In the genomic region with DNA sequence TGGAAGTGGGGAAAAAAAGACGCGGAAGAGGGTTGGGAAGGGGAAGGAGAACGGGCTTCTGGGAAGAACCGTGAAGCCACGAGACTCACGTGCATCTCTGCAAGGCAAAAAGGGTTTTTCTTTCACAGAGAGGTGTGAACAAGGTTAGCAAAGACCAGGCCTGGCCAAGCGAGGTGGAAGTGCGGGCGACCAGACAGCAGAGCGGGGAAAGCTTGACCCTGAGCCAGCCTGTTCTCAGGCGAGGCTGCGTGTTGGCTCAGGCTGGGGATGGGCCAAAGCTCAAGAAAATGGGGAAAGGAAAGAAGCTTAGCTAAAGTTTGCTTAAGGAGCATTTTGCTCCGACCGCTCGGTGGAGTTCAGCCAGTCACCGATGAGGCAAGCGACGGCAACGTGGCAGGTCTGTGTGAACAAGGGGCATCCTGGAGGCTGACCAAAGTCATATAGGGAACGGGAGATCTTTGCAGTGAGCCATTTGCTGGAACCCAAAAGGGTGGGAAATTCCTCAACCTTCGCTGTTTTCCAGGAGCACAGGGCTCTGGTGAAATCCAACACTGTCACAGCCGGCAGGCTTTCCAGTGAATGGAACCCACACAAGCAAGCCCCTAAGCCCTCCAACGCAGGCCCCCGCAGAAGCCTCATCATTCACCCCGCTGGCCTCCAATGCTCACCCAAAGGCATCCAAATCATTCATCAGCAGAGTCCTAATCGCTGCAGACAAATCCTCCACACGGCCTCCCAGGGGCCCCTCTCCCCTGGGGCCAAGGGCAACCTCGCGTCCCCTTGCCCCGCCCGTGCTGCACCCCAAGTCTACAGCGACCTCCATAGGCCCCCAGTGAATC, we compare ENCODE assay signal across 8 cellular contexts. TPM values are rescaled to one million over a fixed set of nuclear protein-coding genes. Genes with fewer than 3 reads are reported as not detected.
DNase-seq lines count a peak whose midpoint lies in the region; ATAC-seq and TF ChIP-seq lines count a peak whose summit lies in the region.

No MANE protein-coding gene starts in this region.

- POLR2A ChIA-PET in SK-N-SH (lab: Yijun Ruan, JAX): interaction anchor here (1.0 to 1.5 kb wide), 2 partner anchors 31 to 125 kb away, joined by 3 to 5 read pairs; a partner anchor contains a TSS

- H3K4me2 ChIP-seq in SK-N-SH (peak overlapping the region; percentile 82), mesendoderm (ENCODE audit: low read length) (peak overlapping the region; percentile 73)

- peak overlapping the region; percentile 86 for H3K27ac Mint-ChIP-seq in endodermal cell

- no peak for TF ChIP-seq CTCF in SK-N-SH (IDR thresholded peaks at IDR 0.05)
- TF ChIP-seq CTCF in endodermal cell (conservative IDR thresholded peaks at IDR 0.05): no peak
- TF ChIP-seq CTCF in testis (IDR thresholded peaks at IDR 0.05): no peak

- H3K27me3 ChIP-seq in SK-N-SH (ENCODE audit: insufficient read depth): no peaks in the 10 kb centered on the region
- no peaks in the 10 kb centered on the region for H3K27me3 ChIP-seq in endodermal cell (ENCODE audit: control insufficient read depth, insufficient read depth, low read length, poor library complexity, severe bottlenecking)
- no peaks in the 10 kb centered on the region for H3K27me3 ChIP-seq in mesendoderm (ENCODE audit: insufficient read depth, low read length, poor library complexity)
- no peaks in the 10 kb centered on the region for H3K27me3 ChIP-seq in testis

- H3K4me3 ChIP-seq in SK-N-SH (ENCODE audit: low read depth in 2 of 2, low read length in 1 of 2): peak overlapping the region; percentile 55 to 78
- H3K4me3 ChIP-seq in endodermal cell (ENCODE audit: low read length): peak overlapping the region; percentile 92
- H3K4me3 ChIP-seq in mesendoderm (ENCODE audit: low read length): peak overlapping the region; percentile 24
- peak overlapping the region; percentile 89 to 95 for H3K4me3 ChIP-seq in testis

- H3K56ac ChIP-seq in mesendoderm (ENCODE audit: low read length): peak overlapping the region; percentile 74

- H3K79me2 ChIP-seq in SK-N-SH (ENCODE audit: insufficient read depth) (peaks cover 43% of the 10 kb centered on the region), mesendoderm (ENCODE audit: control insufficient read depth, insufficient read depth, low read length) (peaks cover 13% of the 10 kb centered on the region)

- peaks cover 4% of the 10 kb centered on the region for H3F3A ChIP-seq in SK-N-SH (replicated peaks; ENCODE audit: insufficient read depth)

- peaks cover 9% of the 10 kb centered on the region for H3K4me1 Mint-ChIP-seq in endodermal cell

- no peak overlapping the region for H2BK120ac ChIP-seq in mesendoderm (ENCODE audit: low read depth, low read length)

- intact Hi-C loops in testis (cut with DNase I; ENCODE audit: low total_unique reads): no loop called here

- peaks cover 1% of the 10 kb centered on the region for H3K27me3 Mint-ChIP-seq in endodermal cell (ENCODE audit: insufficient read depth)

- CTCF ChIA-PET in SK-N-SH (lab: Yijun Ruan, JAX): no interaction called here

- H4K5ac ChIP-seq in mesendoderm (ENCODE audit: low read length): no peak overlapping the region

- DNase-seq in DMS114 treated with DMSO at 0.1 percent for 48 hours (lab: John Stamatoyannopoulos, UW; ENCODE audit: unreplicated experiment) (peak; percentile 47), SK-N-SH (no peak), endodermal cell (peak; percentile 82), mesendoderm (peak; percentile 84), testis (peak; percentile 34), DMS153 treated with DMSO at 0.1 percent for 48 hours (lab: John Stamatoyannopoulos, UW; ENCODE audit: unreplicated experiment) (no peak)

- H3K27ac ChIP-seq in SK-N-SH (ENCODE audit: low read depth in 2 of 2, low read length in 1 of 2) (peak overlapping the region; percentile 36 to 71; a peak in 3 of 4 replicates), endodermal cell (ENCODE audit: low read depth, low read length) (peak overlapping the region; percentile 32), mesendoderm (ENCODE audit: low read depth, low read length) (no peak overlapping the region), testis (peak overlapping the region; percentile 85 to 96)

- peak overlapping the region; percentile 78 for H3K4me3 Mint-ChIP-seq in endodermal cell

- peaks cover 0 to 7% of the 10 kb centered on the region in 2 experiments; a peak in 1 of 4 replicates for H3K4me1 ChIP-seq in SK-N-SH (ENCODE audit: control insufficient read depth in 1 of 2, insufficient read depth in 2 of 2, low read depth in 1 of 2, low read length in 1 of 2)
- H3K4me1 ChIP-seq in endodermal cell (ENCODE audit: control insufficient read depth, insufficient read depth, low read length): no peaks in the 10 kb centered on the region
- H3K4me1 ChIP-seq in mesendoderm (ENCODE audit: control insufficient read depth, low read depth, low read length): peaks cover 2% of the 10 kb centered on the region
- H3K4me1 ChIP-seq in testis: peaks cover 6% of the 10 kb centered on the region

- H3K4ac ChIP-seq in mesendoderm (ENCODE audit: low read depth, low read length): peak overlapping the region; percentile 38

- no peak for TF ChIP-seq EP300 in SK-N-SH (IDR thresholded peaks at IDR 0.05; ENCODE audit: borderline replicate concordance in 1 of 2, low read depth in 1 of 2, low read length in 1 of 2)

- peak overlapping the region; percentile 95 for H3K18ac ChIP-seq in mesendoderm (ENCODE audit: low read length)

- H3K9me3 ChIP-seq in SK-N-SH (peaks cover 6% of the 10 kb centered on the region; the same call in 1 of the 2 replicates), endodermal cell (ENCODE audit: control insufficient read depth, low read length) (peaks cover 63% of the 10 kb centered on the region), testis (no peaks in the 10 kb centered on the region)

- TF ChIP-seq RAD21 in SK-N-SH (IDR thresholded peaks at IDR 0.05; ENCODE audit: low read length): no peak

- peaks cover 63% of the 10 kb centered on the region for H3K9me3 Mint-ChIP-seq in endodermal cell

- H2BK5ac ChIP-seq in mesendoderm (ENCODE audit: low read length): no peak overlapping the region

- H4K8ac ChIP-seq in mesendoderm (ENCODE audit: low read depth, low read length): no peak overlapping the region

- no peak overlapping the region for H2BK15ac ChIP-seq in mesendoderm (replicated peaks; ENCODE audit: low read depth)

- peak overlapping the region; percentile 81; the same call in 1 of the 2 replicates for H2AFZ ChIP-seq in SK-N-SH (ENCODE audit: low read depth)

- H3K36me3 ChIP-seq in SK-N-SH (replicated peaks in 1 of 2; ENCODE audit: control insufficient read depth in 1 of 2, insufficient read depth in 2 of 2, low read length in 1 of 2): peaks cover 0 to 4% of the 10 kb centered on the region in 2 experiments
- peaks cover 3% of the 10 kb centered on the region for H3K36me3 ChIP-seq in endodermal cell (ENCODE audit: control insufficient read depth, insufficient read depth, low read length)
- H3K36me3 ChIP-seq in mesendoderm (ENCODE audit: control insufficient read depth, insufficient read depth, low read length): no peaks in the 10 kb centered on the region
- no peaks in the 10 kb centered on the region for H3K36me3 ChIP-seq in testis (ENCODE audit: low read depth, missing control alignments)

- no peaks in the 10 kb centered on the region for H3K9me2 ChIP-seq in SK-N-SH

- H3K23ac ChIP-seq in mesendoderm (ENCODE audit: low read length): no peak overlapping the region

- no peak overlapping the region for H2AK5ac ChIP-seq in mesendoderm (ENCODE audit: low read length)

- H3K36me3 Mint-ChIP-seq in endodermal cell (ENCODE audit: low read depth): peaks cover 25% of the 10 kb centered on the region

- H3K79me1 ChIP-seq in mesendoderm (ENCODE audit: low read length): peaks cover 22% of the 10 kb centered on the region

- ATAC-seq in GM19397 (IDR thresholded peaks at IDR 0.05; ENCODE audit: unreplicated experiment): peak; percentile 34
- ATAC-seq in HG03565 (IDR thresholded peaks at IDR 0.05; ENCODE audit: unreplicated experiment): peak; percentile 5

- TF ChIP-seq POLR2A in testis (IDR thresholded peaks at IDR 0.05): no peak

- H3K9ac ChIP-seq in SK-N-SH: peak overlapping the region; percentile 72
- H3K9ac ChIP-seq in endodermal cell (ENCODE audit: extremely low read depth, low read length, poor library complexity, severe bottlenecking): peak overlapping the region; percentile 78
- peak overlapping the region; percentile 65 for H3K9ac ChIP-seq in mesendoderm (ENCODE audit: low read length)

- no peaks in the 10 kb centered on the region for H4K20me1 ChIP-seq in SK-N-SH (ENCODE audit: insufficient read depth)

- WGBS in SK-N-SH (ENCODE audit: low lambda C conversion rate): 27% methylated on average over 28 of the region's 32 CpGs
- WGBS in endodermal cell (ENCODE audit: insufficient coverage in 1 of 2, insufficient read length in 1 of 2), 2 experiments: 49 to 71% methylated on average over 21 to 32 of the region's 32 CpGs
- WGBS in mesendoderm (ENCODE audit: extremely low coverage, insufficient coverage, low lambda C conversion rate): no CpG with 5 or more reads among the region's 32 CpGs
- WGBS in testis, 2 donors: 5 to 9% methylated on average over 29 to 32 of the region's 32 CpGs

TF ChIP-seq in SK-N-SH, 30 proteins besides CTCF, POLR2A, EP300 and RAD21:
- TF ChIP-seq MXI1 (IDR thresholded peaks at IDR 0.05; ENCODE audit: low read depth, low read length): 0 out of 2 replicates have a peak, but pooled peaks have one; percentile 24
- TF ChIP-seq, protein P1, sequence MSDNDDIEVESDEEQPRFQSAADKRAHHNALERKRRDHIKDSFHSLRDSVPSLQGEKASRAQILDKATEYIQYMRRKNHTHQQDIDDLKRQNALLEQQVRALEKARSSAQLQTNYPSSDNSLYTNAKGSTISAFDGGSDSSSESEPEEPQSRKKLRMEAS (IDR thresholded peaks at IDR 0.05; ENCODE audit: low read depth): no peak
- TF ChIP-seq RCOR1 (IDR thresholded peaks at IDR 0.05; ENCODE audit: low read length): no peak

RNA-seq across cellular contexts. Expression of a gene that starts 0.8 kb away (rescaled TPM):
- polyA plus RNA-seq in SK-N-SH (2012; rRNA removed) (4.0 and 6.9 TPM in 2 replicates), testis (ENCODE audit: insufficient read depth, low read depth, low replicate concordance) (3.2 TPM)
- 2.6 and 2.9 TPM in 2 replicates for polyA plus RNA-seq in SK-N-SH (2012; cell fraction: cytosol; rRNA removed)
- polyA plus RNA-seq in SK-N-SH (2012; cell fraction: nucleus; rRNA removed): 10.6 and 23.4 TPM in 2 replicates
- total RNA-seq in endodermal cell (10 to 100 TPM; 12.8 to 25.8 TPM), testis (10 to 100 TPM; 13.4 to 14.6 TPM)
- polyA plus RNA-seq in endodermal cell (2013, experiment 1 of 2): 9.9 TPM
- 9.2 TPM for polyA plus RNA-seq in endodermal cell (2013, experiment 2 of 2)
- polyA plus RNA-seq in mesendoderm (2013, experiment 1 of 2): 9.4 TPM
- 9.8 TPM for polyA plus RNA-seq in mesendoderm (2013, experiment 2 of 2)

RNA-seq across cellular contexts. Expression of a gene that starts 30.9 kb away (rescaled TPM):
- polyA plus RNA-seq in SK-N-SH (2012; rRNA removed) (7.3 and 9.4 TPM in 2 replicates), testis (ENCODE audit: insufficient read depth, low read depth, low replicate concordance) (6.0 TPM)
- polyA plus RNA-seq in SK-N-SH (2012; cell fraction: cytosol; rRNA removed): 4.4 and 5.8 TPM in 2 replicates
- polyA plus RNA-seq in SK-N-SH (2012; cell fraction: nucleus; rRNA removed): 25.9 and 26.9 TPM in 2 replicates
- total RNA-seq in endodermal cell (10 to 100 TPM; 13.5 to 16.0 TPM), testis (10 to 100 TPM; 24.2 to 26.9 TPM)
- polyA plus RNA-seq in endodermal cell (2013, experiment 1 of 2): 7.8 TPM
- polyA plus RNA-seq in endodermal cell (2013, experiment 2 of 2): 7.7 TPM
- polyA plus RNA-seq in mesendoderm (2013, experiment 1 of 2): 5.2 TPM
- polyA plus RNA-seq in mesendoderm (2013, experiment 2 of 2): 5.5 TPM

Comparison
In these comparisons a context has a peak if more than half of its experiments do, and no peak if none do; other contexts are left out.
1. DNase-seq: peak in DMS114 treated with DMSO at 0.1 percent for 48 hours (single experiment), endodermal cell (single experiment), mesendoderm (single experiment) and testis (single experiment); none in SK-N-SH (single experiment) and DMS153 treated with DMSO at 0.1 percent for 48 hours (single experiment).
2. H3K4me3 ChIP-seq: peak in every context shown above with its lines; median percentile 92 in endodermal cell; 92 in testis; 66 in SK-N-SH; 24 in mesendoderm.
3. Peak in every context shown above with its lines, with median percentiles within 50 percentile points of each other: H3K9ac ChIP-seq.